In genomic region chr15:90953947-90954711, GRCh38 we compare ENCODE assay signal across 8 cellular contexts. TPM values are rescaled to one million over a fixed set of nuclear protein-coding genes. Genes with fewer than 3 reads are reported as not detected.
DNase-seq lines count a peak whose midpoint lies in the region; ATAC-seq and TF ChIP-seq lines count a peak whose summit lies in the region.

No MANE protein-coding gene starts in this region.

- peaks cover 10% of the 10 kb centered on the region for H3K79me2 ChIP-seq in PC-3 (ENCODE audit: low read length)

- BruUV-seq in PC-3 (replicated peaks; lab: Mats Ljungman, UMichigan), result no TSS peak

- H3K9ac ChIP-seq in PC-3 (ENCODE audit: low read length), result no peak overlapping the region

- no peak overlapping the region for H3K4me2 ChIP-seq in PC-3 (ENCODE audit: low read length)

- no peaks in the 10 kb centered on the region for H3K9me3 Mint-ChIP-seq in CD8-positive, alpha-beta memory T cell

- H3K4me1 Mint-ChIP-seq in CD8-positive, alpha-beta memory T cell, result peaks cover 5 to 27% (median 14%) of the 10 kb centered on the region in 3 donors

- H3K9me2 ChIP-seq in PC-3 (replicated peaks; ENCODE audit: low read length), result no peaks in the 10 kb centered on the region

- 67 to 70% (median 67%) methylated on average over 16 of the region's 16 CpGs for WGBS in ovary, 3 donors

- H4K20me1 ChIP-seq in PC-3 (ENCODE audit: low read length), result no peaks in the 10 kb centered on the region

- CTCF ChIA-PET in CD8-positive, alpha-beta memory T cell (lab: Charles Lee), result interaction anchor here (0.7 to 9.2 kb wide), 9 partner anchors 8 to 423 kb away, joined by 3 to 158 read pairs (median 4); partner anchors contain the start of genes HDDC3 and UNC45A
- CTCF ChIA-PET in PC-3 (lab: Charles Lee), result no interaction called here

- TF ChIP-seq CTCF in PC-3 (conservative IDR thresholded peaks at IDR 0.05; ENCODE audit: low read depth, low read length), result no peak
- TF ChIP-seq CTCF in epithelial cell of esophagus (IDR thresholded peaks at IDR 0.05; ENCODE audit: insufficient read depth, low read depth, low read length, missing control alignments), result no peak
- TF ChIP-seq CTCF in ovary (IDR thresholded peaks at IDR 0.05), result no peak

- peak overlapping the region; percentile 86 to 95 (median 88) for H3K4me3 Mint-ChIP-seq in CD8-positive, alpha-beta memory T cell

- H3K36me3 Mint-ChIP-seq in CD8-positive, alpha-beta memory T cell, result peaks cover 0 to 51% (median 3%) of the 10 kb centered on the region in 3 donors

- DNase-seq in CD8-positive, alpha-beta memory T cell, result no peak
- no peak for DNase-seq in PC-3
- no peak for DNase-seq in epithelial cell of esophagus (ENCODE audit: low read depth)
- DNase-seq in ovary, result peak in 1 of 5 donors; percentile 25
- no peak for DNase-seq in NK-92 treated with Interleukin-12 subunit alpha and Interleukin-12 subunit beta, amount 100 ng/mL, for 24 hours (lab: John Stamatoyannopoulos, UW)

- intact Hi-C loops in PC-3 (cut with micrococcal nuclease), result no loop called here
- intact Hi-C loops in ovary (cut with DNase I), result loop anchor here in 1 of 4 donors (10.0 kb wide), 1 partner anchor 321 kb away; no protein-coding TSS in a partner anchor

- H3K27me3 Mint-ChIP-seq in CD8-positive, alpha-beta memory T cell, result no peaks in the 10 kb centered on the region

- H3F3A ChIP-seq in PC-3 (ENCODE audit: low read length, unreplicated experiment), result no peaks in the 10 kb centered on the region

- H3K4me1 ChIP-seq in CD8-positive, alpha-beta memory T cell (ENCODE audit: insufficient read depth, low read length), result peaks cover 14% of the 10 kb centered on the region
- H3K4me1 ChIP-seq in PC-3 (ENCODE audit: insufficient read depth, low read length) (peaks cover 29% of the 10 kb centered on the region), ovary (ENCODE audit: insufficient read depth) (peaks cover 7% of the 10 kb centered on the region)

- peak overlapping the region; percentile 32 to 97 (median 92) for H3K27ac Mint-ChIP-seq in CD8-positive, alpha-beta memory T cell

- H3K4me3 ChIP-seq in CD8-positive, alpha-beta memory T cell (ENCODE audit: low read length), result peak overlapping the region; percentile 64
- no peak overlapping the region for H3K4me3 ChIP-seq in PC-3 (ENCODE audit: low read length)
- H3K4me3 ChIP-seq in epithelial cell of esophagus (ENCODE audit: low read length), result peak overlapping the region; percentile 90
- peak overlapping the region; percentile 61 for H3K4me3 ChIP-seq in ovary

- TF ChIP-seq POLR2A in ovary (IDR thresholded peaks at IDR 0.05), result no peak

- H3K27me3 ChIP-seq in CD8-positive, alpha-beta memory T cell (ENCODE audit: insufficient read depth, low read length, poor library complexity, severe bottlenecking), result no peaks in the 10 kb centered on the region
- H3K27me3 ChIP-seq in PC-3 (ENCODE audit: low read length) (no peaks in the 10 kb centered on the region), ovary (no peaks in the 10 kb centered on the region)

- POLR2A ChIA-PET in CD8-positive, alpha-beta memory T cell (lab: Charles Lee), result interaction anchor here (0.5 to 1.9 kb wide), 7 partner anchors 19 to 752 kb away, joined by 3 to 17 read pairs (median 6); partner anchors contain the start of genes HDDC3 and UNC45A
- POLR2A ChIA-PET in PC-3 (lab: Charles Lee; ENCODE audit: unreplicated experiment), result no interaction called here

- no peaks in the 10 kb centered on the region for H3K9me3 ChIP-seq in CD8-positive, alpha-beta memory T cell (ENCODE audit: low read length)
- no peaks in the 10 kb centered on the region for H3K9me3 ChIP-seq in PC-3 (ENCODE audit: low read length)
- no peaks in the 10 kb centered on the region for H3K9me3 ChIP-seq in ovary

- 0 out of 2 replicates have a peak overlapping the region, but pooled peaks have one; percentile 91 for H2AFZ ChIP-seq in PC-3 (ENCODE audit: low read length)

- TF ChIP-seq EP300 in ovary (IDR thresholded peaks at IDR 0.05), result no peak

- no peaks in the 10 kb centered on the region for H3K36me3 ChIP-seq in CD8-positive, alpha-beta memory T cell (ENCODE audit: insufficient read depth, low read length)
- H3K36me3 ChIP-seq in PC-3 (ENCODE audit: low read depth, low read length) (peaks cover 16% of the 10 kb centered on the region), ovary (no peaks in the 10 kb centered on the region)

- ATAC-seq in PC-3 (no peak), HG03175 (IDR thresholded peaks at IDR 0.05; ENCODE audit: unreplicated experiment) (no peak), esophagus mucosa (no peak)
- no peak for ATAC-seq in activated CD4-positive, CD25-positive, alpha-beta regulatory T cell treated with anti-CD3 and anti-CD28 coated beads, Interleukin-2, amount 50 U/mL, for 24 hours

- peak overlapping the region; percentile 89 for H3K27ac ChIP-seq in CD8-positive, alpha-beta memory T cell (ENCODE audit: low read depth, low read length)
- no peak overlapping the region for H3K27ac ChIP-seq in PC-3 (ENCODE audit: low read length)
- H3K27ac ChIP-seq in ovary, result peak overlapping the region in 1 of 2 donors; percentile 78

RNA-seq across cellular contexts. Expression of gene RCCD1, which starts 0.6 kb away (rescaled TPM):
- 10 to 100 TPM; 20.9 to 21.7 TPM for total RNA-seq in CD8-positive, alpha-beta memory T cell
- polyA plus RNA-seq in CD8-positive, alpha-beta memory T cell, result 2.6 TPM
- total RNA-seq in PC-3 (2014; rRNA removed), result 9.2 and 11.7 TPM in 2 replicates
- 10 to 100 TPM in 6 of 7 donors, 1 to 10 TPM in 1; 8.8 to 15.6 (median 13.5) TPM for total RNA-seq in ovary
- polyA plus RNA-seq in ovary, result 10 to 100 TPM in 1 of 2 donors, 1 to 10 TPM in 1; 8.7 to 13.0 TPM
- total RNA-seq in esophagus mucosa, result 8.8 TPM

RNA-seq across cellular contexts. Expression of gene UNC45A, which starts 19.0 kb away (rescaled TPM):
- 10 to 100 TPM; 74.6 to 78.2 TPM for total RNA-seq in CD8-positive, alpha-beta memory T cell
- polyA plus RNA-seq in CD8-positive, alpha-beta memory T cell, result 68.6 TPM
- total RNA-seq in PC-3 (2014; rRNA removed) (68.4 and 73.7 TPM in 2 replicates), ovary (10 to 100 TPM; 26.2 to 75.6 (median 56.1) TPM), esophagus mucosa (48.9 TPM)
- 10 to 100 TPM; 30.5 to 50.8 TPM for polyA plus RNA-seq in ovary

RNA-seq across cellular contexts. Expression of gene HDDC3, which starts 21.8 kb away (rescaled TPM):
- total RNA-seq in CD8-positive, alpha-beta memory T cell, result 10 to 100 TPM; 39.5 to 43.5 TPM
- polyA plus RNA-seq in CD8-positive, alpha-beta memory T cell, result 34.7 TPM
- total RNA-seq in PC-3 (2014; rRNA removed) (18.5 and 19.6 TPM in 2 replicates), ovary (10 to 100 TPM; 11.7 to 17.2 (median 13.5) TPM), esophagus mucosa (10.6 TPM)
- polyA plus RNA-seq in ovary, result 10 to 100 TPM; 13.0 to 13.1 TPM

RNA-seq across cellular contexts. Expression of gene PRC1, which starts 40.2 kb away (rescaled TPM):
- total RNA-seq in CD8-positive, alpha-beta memory T cell, result 10 to 100 TPM; 79.7 to 79.9 TPM
- polyA plus RNA-seq in CD8-positive, alpha-beta memory T cell, result 3.4 TPM
- total RNA-seq in PC-3 (2014; rRNA removed) (236 and 243 TPM in 2 replicates), ovary (1 to 10 TPM; 5.7 to 9.2 (median 6.8) TPM), esophagus mucosa (49.4 TPM)
- 10 to 100 TPM in 1 of 2 donors, 1 to 10 TPM in 1; 6.5 to 13.2 TPM for polyA plus RNA-seq in ovary

RNA-seq across cellular contexts. Expression of gene MAN2A2, which starts 51.0 kb away (rescaled TPM):
- 10 to 100 TPM; 90.7 to 92.7 TPM for total RNA-seq in CD8-positive, alpha-beta memory T cell
- 10.8 TPM for polyA plus RNA-seq in CD8-positive, alpha-beta memory T cell
- total RNA-seq in PC-3 (2014; rRNA removed) (19.8 and 26.3 TPM in 2 replicates), ovary (10 to 100 TPM; 25.3 to 66.5 (median 39.5) TPM), esophagus mucosa (15.3 TPM)
- polyA plus RNA-seq in ovary, result 10 to 100 TPM; 25.8 to 29.1 TPM
